9 cellular contexts compared by ENCODE assay signal in genomic region chr17:34637548-34638525, GRCh38. TPM values are rescaled to one million over a fixed set of nuclear protein-coding genes. Genes with fewer than 3 reads are reported as not detected.
DNase-seq lines count a peak whose midpoint lies in the region; ATAC-seq, FAIRE-seq and TF ChIP-seq lines count a peak whose summit lies in the region.
"Had no signal": no experiment of that assay in that cellular context is flagged by ENCODE, and none has a peak within 500 bp of the region (broad histone marks: within the 10 kb centered on the region; RNA-seq: fewer than 3 reads in every experiment).

No MANE protein-coding gene starts in this region.

- peak; percentile 51 for TF ChIP-seq RAD21 in neural cell (conservative IDR thresholded peaks at IDR 0.05)

- peaks cover 8% of the 10 kb centered on the region for H3K4me1 Mint-ChIP-seq in activated T-cell treated with anti-CD3 and anti-CD28 coated beads, Interleukin-2, amount 50 U/mL, for 4 hours (ENCODE audit: low read depth)

- TF ChIP-seq EP300 in neural cell (conservative IDR thresholded peaks at IDR 0.05; ENCODE audit: poor library complexity, severe bottlenecking) = no peak

- no peaks in the 10 kb centered on the region for H3K9me2 ChIP-seq in neural cell (ENCODE audit: insufficient read depth, low read length)

- H3K27me3 Mint-ChIP-seq in activated T-cell treated with anti-CD3 and anti-CD28 coated beads, Interleukin-2, amount 50 U/mL, for 4 hours (ENCODE audit: low read depth) = peaks cover 19% of the 10 kb centered on the region

- peak overlapping the region; percentile 72 for H3K4me3 Mint-ChIP-seq in activated T-cell treated with anti-CD3 and anti-CD28 coated beads, Interleukin-2, amount 50 U/mL, for 4 hours

- H3K4me2 ChIP-seq in OCI-LY3 (ENCODE audit: low read length) (no peak overlapping the region), fibroblast of lung (ENCODE audit: extremely low read depth, insufficient read depth, low read length) (no peak overlapping the region), neural cell (ENCODE audit: low read length) (no peak overlapping the region)

- ATAC-seq in HG02970 (IDR thresholded peaks at IDR 0.05; ENCODE audit: low FRiP score, unreplicated experiment) = peak; percentile 54
- peak; percentile 96 for ATAC-seq in activated T-cell treated with anti-CD3 and anti-CD28 coated beads, Interleukin-2, amount 50 U/mL, for 4 hours
- ATAC-seq in HG02938 (IDR thresholded peaks at IDR 0.05; ENCODE audit: unreplicated experiment) = no peak

- no peaks in the 10 kb centered on the region for H3K36me3 ChIP-seq in OCI-LY3 (replicated peaks; ENCODE audit: low read depth, low read length)
- H3K36me3 ChIP-seq in fibroblast of lung (ENCODE audit: control insufficient read depth, insufficient read depth, low read length) = no peaks in the 10 kb centered on the region
- no peaks in the 10 kb centered on the region for H3K36me3 ChIP-seq in neural cell (ENCODE audit: insufficient read depth, low read length)

- H3K4me3 ChIP-seq in OCI-LY3 (ENCODE audit: low read length) = no peak overlapping the region
- peak overlapping the region in 1 of 4 experiments; percentile 14 for H3K4me3 ChIP-seq in fibroblast of lung (replicated peaks in 1 of 4; ENCODE audit: control extremely low read depth in 1 of 4, insufficient read depth in 1 of 4, low read depth in 3 of 4, low read length in 4 of 4)
- H3K4me3 ChIP-seq in neural cell (ENCODE audit: low read length) = no peak overlapping the region

- H3K9ac ChIP-seq in OCI-LY3 (ENCODE audit: low read length) = no peak overlapping the region
- no peak overlapping the region for H3K9ac ChIP-seq in fibroblast of lung (ENCODE audit: insufficient read depth, low read length)
- no peak overlapping the region for H3K9ac ChIP-seq in neural cell (ENCODE audit: low read length)

- H3K4me1 ChIP-seq in OCI-LY3 (ENCODE audit: low read length) = no peaks in the 10 kb centered on the region
- H3K4me1 ChIP-seq in fibroblast of lung (ENCODE audit: control insufficient read depth, extremely low read depth, insufficient read depth, low read length) = no peaks in the 10 kb centered on the region

- no peaks in the 10 kb centered on the region for H3K9me3 Mint-ChIP-seq in activated T-cell treated with anti-CD3 and anti-CD28 coated beads, Interleukin-2, amount 50 U/mL, for 4 hours

- H3K27ac ChIP-seq in OCI-LY3 (ENCODE audit: low read length) = no peak overlapping the region
- H3K27ac ChIP-seq in fibroblast of lung (ENCODE audit: insufficient read depth, low read length) = no peak overlapping the region
- no peak overlapping the region for H3K27ac ChIP-seq in neural cell (ENCODE audit: low read length)
- H3K27ac ChIP-seq: epithelial cell of prostate had no signal

- H3K79me2 ChIP-seq in OCI-LY3 (ENCODE audit: low read length) (no peaks in the 10 kb centered on the region), fibroblast of lung (ENCODE audit: control insufficient read depth, insufficient read depth, low read length) (no peaks in the 10 kb centered on the region), neural cell (replicated peaks; ENCODE audit: insufficient read depth, low read length) (no peaks in the 10 kb centered on the region)

- H4K20me1 ChIP-seq in OCI-LY3 (ENCODE audit: insufficient read depth, low read length) (no peaks in the 10 kb centered on the region; the same call in 1 of the 2 replicates), fibroblast of lung (ENCODE audit: control insufficient read depth, extremely low read depth, insufficient read depth, low read length) (peaks cover 1% of the 10 kb centered on the region), neural cell (ENCODE audit: insufficient read depth) (no peaks in the 10 kb centered on the region)

- H3K27me3 ChIP-seq in OCI-LY3 (ENCODE audit: low read depth, low read length) (peaks cover 60% of the 10 kb centered on the region), fibroblast of lung (ENCODE audit: control insufficient read depth, insufficient read depth, low read length) (no peaks in the 10 kb centered on the region), neural cell (ENCODE audit: insufficient read depth, low read depth, low read length) (no peaks in the 10 kb centered on the region)

- FAIRE-seq in D721Med (lab: Jason Lieb, UNC) = no peak

- H3K36me3 Mint-ChIP-seq in activated T-cell treated with anti-CD3 and anti-CD28 coated beads, Interleukin-2, amount 50 U/mL, for 4 hours (ENCODE audit: insufficient read depth) = no peaks in the 10 kb centered on the region

- no peak overlapping the region for H2AFZ ChIP-seq in OCI-LY3 (ENCODE audit: low read depth, low read length)
- H2AFZ ChIP-seq in fibroblast of lung (ENCODE audit: low read length) = no peak overlapping the region
- H2AFZ ChIP-seq in neural cell (ENCODE audit: low read depth, low read length) = no peak overlapping the region

- TF ChIP-seq CTCF in D721Med (IDR thresholded peaks at IDR 0.05; ENCODE audit: insufficient read depth, missing control alignments) (peak; percentile 98), OCI-LY3 (IDR thresholded peaks at IDR 0.05; ENCODE audit: low read depth, low read length) (peak; percentile 79), fibroblast of lung (conservative IDR thresholded peaks at IDR 0.05 in 1 of 2, IDR thresholded peaks at IDR 0.05 in 1 of 2; ENCODE audit: low read depth in 1 of 2, low read length in 2 of 2) (peak; percentile 76 to 91), neural cell (IDR thresholded peaks at IDR 0.05; ENCODE audit: poor library complexity, severe bottlenecking) (peak; percentile 63)

- H3K9me3 ChIP-seq in OCI-LY3 (ENCODE audit: insufficient read depth, low read length) (no peaks in the 10 kb centered on the region), fibroblast of lung (ENCODE audit: control insufficient read depth, insufficient read depth, low read depth, low read length) (no peaks in the 10 kb centered on the region), neural cell (ENCODE audit: low read length) (no peaks in the 10 kb centered on the region)

- DNase-seq in D721Med (ENCODE audit: insufficient read length, low spot score) (no peak), fibroblast of lung (ENCODE audit: low read depth in 2 of 2) (peak; percentile 35 to 63)
- DNase-seq in activated T-cell treated with anti-CD3 and anti-CD28 coated beads, Interleukin-2, amount 50 U/mL, for 4 hours = peak; percentile 77
- peak; percentile 56 to 82 (median 68) for DNase-seq in stimulated activated naive CD4-positive, alpha-beta T cell (lab: John Stamatoyannopoulos, UW)

- no peaks in the 10 kb centered on the region for H3F3A ChIP-seq in neural cell (ENCODE audit: insufficient read depth, low read length, poor library complexity, severe bottlenecking)

TF ChIP-seq in neural cell, 6 proteins besides CTCF, POLR2A, EP300 and RAD21:
- TF ChIP-seq SMC3 (conservative IDR thresholded peaks at IDR 0.05; ENCODE audit: poor library complexity) (peak; percentile 45), MXI1 (conservative IDR thresholded peaks at IDR 0.05; ENCODE audit: poor library complexity, severe bottlenecking) (no peak)

RNA-seq across cellular contexts. Expression of gene TMEM132E, which starts 58.5 kb away (rescaled TPM):
- total RNA-seq in activated T-cell treated with anti-CD3 and anti-CD28 coated beads, Interleukin-2, amount 50 U/mL, for 4 hours = under 1 TPM; 0.05 to 0.14 (median 0.10) TPM
- total RNA-seq in fibroblast of lung = under 0.01 TPM in 1 of 2 replicates, not detected in the other
- polyA plus RNA-seq in fibroblast of lung (not detected in 2 replicates), neural cell (1.4 and 1.8 TPM in 2 replicates)
- polyA plus RNA-seq in fibroblast of lung (2012) = not detected in 2 replicates
- polyA minus RNA-seq in fibroblast of lung (ENCODE audit: low replicate concordance) (not detected in 2 replicates), neural cell (1.9 and 2.4 TPM in 2 replicates)
